Comparison of ENCODE assay signal across 19 cellular contexts in genomic region chr18:68284236-68284635, GRCh38.
"Had no signal": no experiment of that assay in that cellular context is flagged by ENCODE, and none has a peak within 500 bp of the region (broad histone marks: within the 10 kb centered on the region; RNA-seq: fewer than 3 reads in every experiment).

No MANE protein-coding gene starts in this region.

- DNase-seq: activated CD4-positive, alpha-beta memory T cell treated with anti-CD3 and anti-CD28 coated beads, Interleukin-2, amount 10 ng/mL, durations not matched to agents 7 days and 5 days; activated CD4-positive, alpha-beta T cell treated with anti-CD3 and anti-CD28 coated beads, Interleukin-2, amount 50 U/mL, for 1 hour; activated CD4-positive, CD25-positive, alpha-beta regulatory T cell; activated naive CD8-positive, alpha-beta T cell treated with anti-CD3 and anti-CD28 coated beads, Interleukin-2, amount 50 U/mL, for 24 hours; activated T-cell treated with anti-CD3 and anti-CD28 coated beads for 4 hours; activated T-cell treated with anti-CD3 and anti-CD28 coated beads, Interleukin-2, amount 50 U/mL, for 48 hours; amniotic stem cell; body of pancreas; central memory CD4-positive, alpha-beta T cell; KG1; NCI-H1092; NCI-H1436 treated with DMSO at 0.1 percent for 48 hours; NCI-H187; NCI-H2081; NCI-H526; NCI-H774; PC-9; SK-N-SH; T-helper 1 cell had no signal
